ENCODE assay signal across 25 cellular contexts in the genomic region with DNA sequence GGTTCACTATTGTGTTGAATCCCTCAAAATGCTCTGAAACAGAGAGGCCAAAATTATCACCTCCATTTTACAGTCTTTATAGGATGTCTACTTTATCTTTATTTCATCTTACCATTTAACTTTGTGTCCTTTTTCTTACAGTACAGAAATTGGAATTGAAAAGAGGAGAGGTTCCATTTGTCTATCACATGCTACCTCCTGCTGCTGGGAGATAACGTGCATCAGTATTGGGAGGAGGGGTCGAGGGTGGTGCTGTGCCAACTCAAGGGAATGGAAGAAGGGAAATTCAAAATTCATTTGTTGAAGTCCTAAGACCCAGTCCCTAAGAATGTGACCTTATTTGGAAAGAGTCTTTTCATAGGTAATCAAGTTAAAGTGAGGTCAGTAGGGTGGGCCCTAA.
DNase-seq lines count a peak whose midpoint lies in the region; FAIRE-seq and TF ChIP-seq lines count a peak whose summit lies in the region.
"Had no signal": no experiment of that assay in that cellular context is flagged by ENCODE, and none has a peak within 500 bp of the region (broad histone marks: within the 10 kb centered on the region; RNA-seq: fewer than 3 reads in every experiment).

No MANE protein-coding gene starts in this region.

- H3K27me3 ChIP-seq in mammary epithelial cell (ENCODE audit: insufficient read depth, low read length) (no peaks in the 10 kb centered on the region), astrocyte (ENCODE audit: insufficient read depth, low read length) (no peaks in the 10 kb centered on the region), osteoblast (ENCODE audit: insufficient read depth, low read length) (no peaks in the 10 kb centered on the region)
- H3K27me3 ChIP-seq: BE2C; BLaER1 treated with 17β-estradiol and CSF1 and Interleukin-3, amounts not matched to agents 10 nM and 100 nM had no signal

- peaks cover 3% of the 10 kb centered on the region for H3K9me3 Mint-ChIP-seq in MCF 10A (ENCODE audit: unreplicated experiment)
- peaks cover 15% of the 10 kb centered on the region for H3K9me3 Mint-ChIP-seq in astrocyte (ENCODE audit: unreplicated experiment)

- peaks cover 14% of the 10 kb centered on the region for H3K36me3 Mint-ChIP-seq in MCF 10A (ENCODE audit: insufficient read depth, unreplicated experiment)
- H3K36me3 Mint-ChIP-seq in astrocyte (ENCODE audit: low read depth, unreplicated experiment): peaks cover 9% of the 10 kb centered on the region
- H3K36me3 Mint-ChIP-seq: CD14-positive monocyte had no signal

- no peak overlapping the region for H3K4me2 ChIP-seq in mammary epithelial cell (ENCODE audit: insufficient read depth, low read depth, low read length)
- H3K4me2 ChIP-seq in astrocyte (ENCODE audit: low read length): no peak overlapping the region
- no peak overlapping the region for H3K4me2 ChIP-seq in osteoblast (ENCODE audit: insufficient read depth, low read length)
- H3K4me2 ChIP-seq: A549; BLaER1 treated with 17β-estradiol and CSF1 and Interleukin-3, amounts not matched to agents 10 nM and 100 nM had no signal

- no peak overlapping the region for H3K4me3 Mint-ChIP-seq in MCF 10A (ENCODE audit: unreplicated experiment)
- H3K4me3 Mint-ChIP-seq in astrocyte (ENCODE audit: unreplicated experiment): no peak overlapping the region
- H3K4me3 Mint-ChIP-seq: CD14-positive monocyte had no signal

- intact Hi-C loops in mammary epithelial cell (cut with micrococcal nuclease) (no loop called here), MCF 10A (cut with micrococcal nuclease) (no loop called here)

- peaks cover 10% of the 10 kb centered on the region for H3K4me1 ChIP-seq in mammary epithelial cell (ENCODE audit: insufficient read depth, low read length)
- H3K4me1 ChIP-seq in astrocyte (ENCODE audit: insufficient read depth, low read length): peaks cover 7% of the 10 kb centered on the region
- peaks cover 9% of the 10 kb centered on the region for H3K4me1 ChIP-seq in osteoblast (ENCODE audit: insufficient read depth, low read length)
- H3K4me1 ChIP-seq: BE2C had no signal

- no peaks in the 10 kb centered on the region for H3K27me3 Mint-ChIP-seq in MCF 10A (ENCODE audit: insufficient read depth, unreplicated experiment)
- no peaks in the 10 kb centered on the region for H3K27me3 Mint-ChIP-seq in astrocyte (ENCODE audit: low read depth, unreplicated experiment)

- H3K9me3 ChIP-seq in mammary epithelial cell (replicated peaks; ENCODE audit: insufficient read depth, low read length) (peaks cover 2% of the 10 kb centered on the region), astrocyte (ENCODE audit: insufficient read depth, low read depth, low read length) (no peaks in the 10 kb centered on the region), osteoblast (ENCODE audit: low read depth, low read length) (no peaks in the 10 kb centered on the region)
- H3K9me3 ChIP-seq: BE2C had no signal

- H2AFZ ChIP-seq in mammary epithelial cell (ENCODE audit: low read depth, low read length) (peak overlapping the region; percentile 36), astrocyte (ENCODE audit: low read depth, low read length) (no peak overlapping the region), osteoblast (ENCODE audit: low read length) (peak overlapping the region; percentile 2)
- H2AFZ ChIP-seq: GM23248 had no signal

- in situ Hi-C loops in mammary epithelial cell (cut with MboI; ENCODE audit: low sequenced_read_pairs in 2 of 2): loop anchor here in 1 of 2 donors (5.0 kb wide), 1 partner anchor 170 kb away; no protein-coding TSS in a partner anchor

- H3K36me3 ChIP-seq in mammary epithelial cell (ENCODE audit: insufficient read depth, low read length) (no peaks in the 10 kb centered on the region), astrocyte (ENCODE audit: insufficient read depth, low read length) (no peaks in the 10 kb centered on the region), osteoblast (ENCODE audit: insufficient read depth, low read length) (no peaks in the 10 kb centered on the region)
- H3K36me3 ChIP-seq: BE2C had no signal

- DNase-seq in mammary epithelial cell (no peak), MCF 10A (ENCODE audit: unreplicated experiment) (no peak), astrocyte (ENCODE audit: low read depth) (no peak), osteoblast (ENCODE audit: insufficient read length, low spot score, missing footprints) (no peak), GM03348 (ENCODE audit: low spot score) (no peak), NCI-H1694 treated with DMSO at 0.1 percent for 48 hours (lab: John Stamatoyannopoulos, UW) (no peak)
- DNase-seq: 8988T; ACHN; AML-193; BE2C; CD4-positive, alpha-beta T cell; CD8-positive, alpha-beta memory T cell; DMS 273 treated with DMSO at 0.1 percent for 48 hours; DMS79; EL; GDM1; H7; HCEC 1CT had no signal

- CTCF ChIA-PET in mammary epithelial cell (lab: Charles Lee; ENCODE audit: low non-redundant PET): no interaction called here
- CTCF ChIA-PET in MCF 10A (lab: Yijun Ruan, JAX): interaction anchor here (0.7 to 6.3 kb wide), 6 partner anchors 7 to 985 kb away, joined by 3 to 201 read pairs (median 34); no protein-coding TSS in a partner anchor

- no peaks in the 10 kb centered on the region for H3K79me2 ChIP-seq in mammary epithelial cell (ENCODE audit: insufficient read depth, low read length)
- H3K79me2 ChIP-seq in astrocyte (ENCODE audit: insufficient read depth, low read length): no peaks in the 10 kb centered on the region
- H3K79me2 ChIP-seq in osteoblast (ENCODE audit: insufficient read depth, low read length): no peaks in the 10 kb centered on the region

- H3K9ac ChIP-seq in mammary epithelial cell (ENCODE audit: insufficient read depth, low read length): no peak overlapping the region
- no peak overlapping the region for H3K9ac ChIP-seq in astrocyte (ENCODE audit: low read length)
- H3K9ac ChIP-seq: BLaER1 treated with 17β-estradiol and CSF1 and Interleukin-3, amounts not matched to agents 10 nM and 100 nM; GM23248 had no signal

- no TSS peak for BruUV-seq in mammary epithelial cell (replicated peaks; lab: Mats Ljungman, UMichigan)
- no TSS peak for BruUV-seq in MCF 10A (replicated peaks; lab: Mats Ljungman, UMichigan)

- H3K27ac Mint-ChIP-seq in MCF 10A (ENCODE audit: low read depth, unreplicated experiment) (no peak overlapping the region), astrocyte (ENCODE audit: unreplicated experiment) (peak overlapping the region; percentile 1)
- H3K27ac Mint-ChIP-seq: CD14-positive monocyte had no signal

- H3K4me3 ChIP-seq in mammary epithelial cell (replicated peaks in 1 of 3; ENCODE audit: insufficient read depth in 1 of 3, low read depth in 2 of 3, low read length in 3 of 3) (no peak overlapping the region), astrocyte (ENCODE audit: insufficient read depth, low read depth, low read length) (no peak overlapping the region), osteoblast (ENCODE audit: insufficient read depth, low read length) (no peak overlapping the region)
- H3K4me3 ChIP-seq: A549; BLaER1 treated with 17β-estradiol and CSF1 and Interleukin-3, amounts not matched to agents 10 nM and 100 nM; GM23248 had no signal

- FAIRE-seq in astrocyte (lab: Jason Lieb, UNC): no peak
- FAIRE-seq: A549, D721Med, GM12891, H1 had no signal

- H3K4me1 Mint-ChIP-seq in MCF 10A (ENCODE audit: insufficient read depth, unreplicated experiment) (peaks cover 14% of the 10 kb centered on the region), astrocyte (ENCODE audit: low read depth, unreplicated experiment) (peaks cover 14% of the 10 kb centered on the region)

- POLR2A ChIA-PET in MCF 10A (lab: Yijun Ruan, JAX): interaction anchor here (0.5 to 4.0 kb wide), 5 partner anchors 10 to 218 kb away, joined by 3 to 55 read pairs (median 3); no protein-coding TSS in a partner anchor

- H3K27ac ChIP-seq in mammary epithelial cell (ENCODE audit: insufficient read depth, low read depth, low read length) (no peak overlapping the region), astrocyte (ENCODE audit: low read depth, low read length) (no peak overlapping the region), osteoblast (ENCODE audit: low read depth, low read length) (no peak overlapping the region)
- H3K27ac ChIP-seq: A549; BLaER1 treated with 17β-estradiol and CSF1 and Interleukin-3, amounts not matched to agents 10 nM and 100 nM; GM23248 had no signal

- 47% methylated on average over 2 of the region's 2 CpGs for WGBS in mammary epithelial cell (ENCODE audit: low coverage, missing lambda C conversion rate)

- TF ChIP-seq CTCF in mammary epithelial cell (conservative IDR thresholded peaks at IDR 0.05 in 1 of 2, IDR thresholded peaks at IDR 0.05 in 1 of 2; ENCODE audit: extremely low read depth in 1 of 2, insufficient read depth in 1 of 2, low read depth in 1 of 2, low read length in 2 of 2): no peak
- no peak for TF ChIP-seq CTCF in MCF 10A (IDR thresholded peaks at IDR 0.05; ENCODE audit: unreplicated experiment)
- no peak for TF ChIP-seq CTCF in astrocyte (IDR thresholded peaks at IDR 0.05; ENCODE audit: insufficient read depth, low read depth, low read length)
- no peak for TF ChIP-seq CTCF in osteoblast (IDR thresholded peaks at IDR 0.05; ENCODE audit: extremely low read depth, low read depth, low read length)

- dilution Hi-C loops in mammary epithelial cell (cut with HindIII; ENCODE audit: low sequenced_read_pairs): no loop called here

- H4K20me1 ChIP-seq in mammary epithelial cell (ENCODE audit: insufficient read depth, low read length) (no peaks in the 10 kb centered on the region), astrocyte (ENCODE audit: insufficient read depth, low read length) (no peaks in the 10 kb centered on the region), osteoblast (ENCODE audit: insufficient read depth, low read length) (no peaks in the 10 kb centered on the region)
- H4K20me1 ChIP-seq: BLaER1 treated with 17β-estradiol and CSF1 and Interleukin-3, amounts not matched to agents 10 nM and 100 nM had no signal
